Comparison of ENCODE assay signal across 9 cellular contexts in the genomic region with DNA sequence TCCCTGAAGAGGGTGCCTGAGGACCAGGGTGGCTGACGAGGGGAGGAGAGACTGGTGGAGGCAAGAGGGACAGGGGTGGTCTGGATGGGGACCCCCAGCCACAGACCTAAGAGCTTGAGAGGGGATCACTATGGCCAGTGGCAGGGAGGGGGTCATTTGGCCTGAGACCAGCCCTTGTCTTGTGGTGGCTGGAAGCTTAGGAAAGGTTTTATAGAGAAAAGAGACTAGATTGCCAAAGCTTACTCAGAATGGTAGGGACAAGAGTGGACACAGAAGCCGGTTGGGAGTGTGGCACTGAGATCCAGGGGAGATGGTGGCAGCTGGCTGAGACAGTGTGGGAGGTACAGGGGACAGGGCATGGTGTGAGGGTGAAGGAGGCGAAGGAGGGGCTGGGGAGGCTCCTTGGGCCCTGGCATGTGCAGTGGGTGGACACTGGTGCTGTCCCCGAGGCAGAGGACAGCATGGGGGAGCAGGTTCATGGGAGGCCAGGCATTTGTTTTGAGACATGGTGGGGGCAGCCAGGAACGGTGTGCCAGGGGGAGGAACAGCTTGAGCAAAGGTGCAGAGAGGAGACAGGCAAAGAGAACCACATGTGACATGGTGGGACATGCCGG.
DNase-seq lines count a peak whose midpoint lies in the region; ATAC-seq and TF ChIP-seq lines count a peak whose summit lies in the region.
"Had no signal": no experiment of that assay in that cellular context is flagged by ENCODE, and none has a peak within 500 bp of the region (broad histone marks: within the 10 kb centered on the region; RNA-seq: fewer than 3 reads in every experiment).

No MANE protein-coding gene starts in this region.

- DNase-seq in AG09309 (ENCODE audit: low read depth) (no peak), Panc1 (ENCODE audit: low read depth, low spot score) (no peak), esophagus muscularis mucosa (ENCODE audit: extremely low spot score) (no peak), cerebellar nuclear complex (lab: John Stamatoyannopoulos, UW) (no peak), NCI-H2227 treated with DMSO at 0.1 percent for 48 hours (lab: John Stamatoyannopoulos, UW) (no peak)
- DNase-seq in stimulated activated CD4-positive, alpha-beta T cell treated with anti-CD3 and anti-CD28 coated beads, Interleukin-15, amount 100 ng/mL, for 24 hours: no peak
- DNase-seq: GF-D8 had no signal

- POLR2A ChIA-PET in Panc1 (lab: Charles Lee): no interaction called here

- TF ChIP-seq EP300 in esophagus muscularis mucosa (IDR thresholded peaks at IDR 0.05): no peak

- H3K4me3 ChIP-seq in AG09309 (ENCODE audit: control insufficient read depth, low read depth, low read length) (peak overlapping the region; percentile 73), Panc1 (ENCODE audit: low read depth in 2 of 2, low read length in 2 of 2) (no peak overlapping the region; a peak in 1 of 4 replicates), esophagus muscularis mucosa (peak overlapping the region; percentile 64 to 71 (median 66)), neutrophil (ENCODE audit: low read depth in 1 of 2, low read length in 1 of 2) (no peak overlapping the region)

- CTCF ChIA-PET in Panc1 (lab: Charles Lee): interaction anchor here (0.6 kb wide), 1 partner anchor 51 kb away, joined by 3 read pairs; no protein-coding TSS in a partner anchor

- no peaks in the 10 kb centered on the region for H3K27me3 ChIP-seq in Panc1 (ENCODE audit: control insufficient read depth, insufficient read depth, low read length)
- no peaks in the 10 kb centered on the region for H3K27me3 ChIP-seq in esophagus muscularis mucosa
- H3K27me3 ChIP-seq in neutrophil: peaks cover 30% of the 10 kb centered on the region

- no peak for TF ChIP-seq POLR2A in esophagus muscularis mucosa (IDR thresholded peaks at IDR 0.05; ENCODE audit: low read depth)

- H3K27ac ChIP-seq in Panc1 (ENCODE audit: low read length) (peak overlapping the region; percentile 77), esophagus muscularis mucosa (replicated peaks in 1 of 4) (peak overlapping the region; percentile 97 to 100 (median 98)), neutrophil (peak overlapping the region; percentile 26)

- intact Hi-C loops in Panc1 (cut with micrococcal nuclease; ENCODE audit: unreplicated experiment): no loop called here
- intact Hi-C loops in esophagus muscularis mucosa (cut with DNase I): loop anchor here (5.0 kb wide), 2 partner anchors 86 to 166 kb away; no protein-coding TSS in a partner anchor

- H3K4me1 ChIP-seq in Panc1 (ENCODE audit: control insufficient read depth, insufficient read depth, low read length) (peaks cover 63% of the 10 kb centered on the region), esophagus muscularis mucosa (peaks cover 50 to 90% (median 82%) of the 10 kb centered on the region in 4 donors), neutrophil (ENCODE audit: control insufficient read depth in 1 of 2, insufficient read depth in 1 of 2, low read depth in 1 of 2, low read length in 1 of 2) (peaks cover 16 to 18% of the 10 kb centered on the region in 2 experiments)

- WGBS in esophagus muscularis mucosa: 46% methylated on average over 6 of the region's 6 CpGs

- BruUV-seq in Panc1 (replicated peaks; lab: Mats Ljungman, UMichigan): no TSS peak

- TF ChIP-seq CTCF in AG09309 (IDR thresholded peaks at IDR 0.05; ENCODE audit: control insufficient read depth, insufficient read depth, low read depth, low read length, missing control alignments) (no peak), Panc1 (IDR thresholded peaks at IDR 0.05) (no peak), esophagus muscularis mucosa (IDR thresholded peaks at IDR 0.05) (no peak), neutrophil (IDR thresholded peaks at IDR 0.05) (no peak)

- no peak for ATAC-seq in Panc1
- ATAC-seq in HG03469 (IDR thresholded peaks at IDR 0.05; ENCODE audit: unreplicated experiment): no peak

- in situ Hi-C loops in Panc1 (cut with HindIII; ENCODE audit: low pct_unique_long_range_greater_than_20kb, low sequenced_read_pairs): no loop called here

- H3K9me3 ChIP-seq in Panc1 (ENCODE audit: control insufficient read depth, insufficient read depth, low read depth, low read length) (no peaks in the 10 kb centered on the region), esophagus muscularis mucosa (no peaks in the 10 kb centered on the region), neutrophil (no peaks in the 10 kb centered on the region)

- no peaks in the 10 kb centered on the region for H3K36me3 ChIP-seq in Panc1 (ENCODE audit: control insufficient read depth, insufficient read depth, low read length)
- H3K36me3 ChIP-seq in esophagus muscularis mucosa: peaks cover 0 to 13% (median 7%) of the 10 kb centered on the region in 4 donors
- no peaks in the 10 kb centered on the region for H3K36me3 ChIP-seq in neutrophil

Comparison
In these comparisons a context has a peak if more than half of its experiments do, and no peak if none do; other contexts are left out.
1. H3K4me3 ChIP-seq: peak in AG09309 (single experiment) and esophagus muscularis mucosa (4 of 4); none in Panc1 (0 of 2) and neutrophil (0 of 2).
2. H3K27ac ChIP-seq: peak in every context shown above with its lines; median percentile 98 in esophagus muscularis mucosa; 77 in Panc1; 26 in neutrophil.